1 cellular context compared by ENCODE assay signal in the genomic region with DNA sequence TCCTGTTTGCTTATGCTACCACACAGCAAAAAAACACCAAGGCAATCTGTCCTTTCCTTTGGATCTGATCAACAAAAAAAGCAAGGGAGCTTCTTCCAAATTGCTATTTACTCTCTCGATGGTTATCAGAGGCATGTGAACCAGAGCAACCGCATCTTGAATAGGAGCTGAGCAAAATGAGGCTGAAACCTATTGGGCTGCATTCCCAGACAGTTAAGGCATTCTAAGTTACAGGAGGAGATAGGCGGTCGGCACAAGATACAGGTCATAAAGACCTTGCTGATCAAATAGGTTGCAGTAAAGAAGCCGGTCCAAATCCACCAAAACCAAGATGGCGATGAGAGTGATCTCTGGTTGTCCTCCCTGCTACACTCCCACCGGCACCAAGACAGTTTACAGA.
TF ChIP-seq lines count a peak whose summit lies in the region.

No MANE protein-coding gene starts in this region.

TF ChIP-seq in GM23338, 12 proteins besides CTCF, POLR2A, EP300 and RAD21 (continued from another document):
- TF ChIP-seq, protein P1, sequence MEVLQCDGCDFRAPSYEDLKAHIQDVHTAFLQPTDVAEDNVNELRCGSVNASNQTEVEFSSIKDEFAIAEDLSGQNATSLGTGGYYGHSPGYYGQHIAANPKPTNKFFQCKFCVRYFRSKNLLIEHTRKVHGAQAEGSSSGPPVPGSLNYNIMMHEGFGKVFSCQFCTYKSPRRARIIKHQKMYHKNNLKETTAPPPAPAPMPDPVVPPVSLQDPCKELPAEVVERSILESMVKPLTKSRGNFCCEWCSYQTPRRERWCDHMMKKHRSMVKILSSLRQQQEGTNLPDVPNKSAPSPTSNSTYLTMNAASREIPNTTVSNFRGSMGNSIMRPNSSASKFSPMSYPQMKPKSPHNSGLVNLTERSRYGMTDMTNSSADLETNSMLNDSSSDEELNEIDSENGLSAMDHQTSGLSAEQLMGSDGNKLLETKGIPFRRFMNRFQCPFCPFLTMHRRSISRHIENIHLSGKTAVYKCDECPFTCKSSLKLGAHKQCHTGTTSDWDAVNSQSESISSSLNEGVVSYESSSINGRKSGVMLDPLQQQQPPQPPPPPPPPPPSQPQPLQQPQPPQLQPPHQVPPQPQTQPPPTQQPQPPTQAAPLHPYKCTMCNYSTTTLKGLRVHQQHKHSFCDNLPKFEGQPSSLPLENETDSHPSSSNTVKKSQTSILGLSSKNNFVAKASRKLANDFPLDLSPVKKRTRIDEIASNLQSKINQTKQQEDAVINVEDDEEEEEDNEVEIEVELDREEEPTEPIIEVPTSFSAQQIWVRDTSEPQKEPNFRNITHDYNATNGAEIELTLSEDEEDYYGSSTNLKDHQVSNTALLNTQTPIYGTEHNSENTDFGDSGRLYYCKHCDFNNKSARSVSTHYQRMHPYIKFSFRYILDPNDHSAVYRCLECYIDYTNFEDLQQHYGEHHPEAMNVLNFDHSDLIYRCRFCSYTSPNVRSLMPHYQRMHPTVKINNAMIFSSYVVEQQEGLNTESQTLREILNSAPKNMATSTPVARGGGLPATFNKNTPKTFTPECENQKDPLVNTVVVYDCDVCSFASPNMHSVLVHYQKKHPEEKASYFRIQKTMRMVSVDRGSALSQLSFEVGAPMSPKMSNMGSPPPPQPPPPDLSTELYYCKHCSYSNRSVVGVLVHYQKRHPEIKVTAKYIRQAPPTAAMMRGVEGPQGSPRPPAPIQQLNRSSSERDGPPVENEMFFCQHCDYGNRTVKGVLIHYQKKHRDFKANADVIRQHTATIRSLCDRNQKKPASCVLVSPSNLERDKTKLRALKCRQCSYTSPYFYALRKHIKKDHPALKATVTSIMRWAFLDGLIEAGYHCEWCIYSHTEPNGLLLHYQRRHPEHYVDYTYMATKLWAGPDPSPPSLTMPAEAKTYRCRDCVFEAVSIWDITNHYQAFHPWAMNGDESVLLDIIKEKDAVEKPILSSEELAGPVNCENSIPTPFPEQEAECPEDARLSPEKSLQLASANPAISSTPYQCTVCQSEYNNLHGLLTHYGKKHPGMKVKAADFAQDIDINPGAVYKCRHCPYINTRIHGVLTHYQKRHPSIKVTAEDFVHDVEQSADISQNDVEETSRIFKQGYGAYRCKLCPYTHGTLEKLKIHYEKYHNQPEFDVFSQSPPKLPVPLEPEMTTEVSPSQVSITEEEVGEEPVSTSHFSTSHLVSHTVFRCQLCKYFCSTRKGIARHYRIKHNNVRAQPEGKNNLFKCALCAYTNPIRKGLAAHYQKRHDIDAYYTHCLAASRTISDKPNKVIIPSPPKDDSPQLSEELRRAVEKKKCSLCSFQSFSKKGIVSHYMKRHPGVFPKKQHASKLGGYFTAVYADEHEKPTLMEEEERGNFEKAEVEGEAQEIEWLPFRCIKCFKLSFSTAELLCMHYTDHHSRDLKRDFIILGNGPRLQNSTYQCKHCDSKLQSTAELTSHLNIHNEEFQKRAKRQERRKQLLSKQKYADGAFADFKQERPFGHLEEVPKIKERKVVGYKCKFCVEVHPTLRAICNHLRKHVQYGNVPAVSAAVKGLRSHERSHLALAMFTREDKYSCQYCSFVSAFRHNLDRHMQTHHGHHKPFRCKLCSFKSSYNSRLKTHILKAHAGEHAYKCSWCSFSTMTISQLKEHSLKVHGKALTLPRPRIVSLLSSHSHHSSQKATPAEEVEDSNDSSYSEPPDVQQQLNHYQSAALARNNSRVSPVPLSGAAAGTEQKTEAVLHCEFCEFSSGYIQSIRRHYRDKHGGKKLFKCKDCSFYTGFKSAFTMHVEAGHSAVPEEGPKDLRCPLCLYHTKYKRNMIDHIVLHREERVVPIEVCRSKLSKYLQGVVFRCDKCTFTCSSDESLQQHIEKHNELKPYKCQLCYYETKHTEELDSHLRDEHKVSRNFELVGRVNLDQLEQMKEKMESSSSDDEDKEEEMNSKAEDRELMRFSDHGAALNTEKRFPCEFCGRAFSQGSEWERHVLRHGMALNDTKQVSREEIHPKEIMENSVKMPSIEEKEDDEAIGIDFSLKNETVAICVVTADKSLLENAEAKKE (CRISPR knock-in tag; IDR thresholded peaks at IDR 0.05) = no peak
- no peak for TF ChIP-seq CREB1 (CRISPR knock-in tag; IDR thresholded peaks at IDR 0.05; ENCODE audit: low read depth)
- TF ChIP-seq NANOG (IDR thresholded peaks at IDR 0.05; ENCODE audit: borderline replicate concordance) = no peak
- TF ChIP-seq REST (IDR thresholded peaks at IDR 0.05; ENCODE audit: unreplicated experiment) = no peak
